In genomic region chr9:103319979-103320378, GRCh38 we compare ENCODE assay signal across 17 cellular contexts.
DNase-seq lines count a peak whose midpoint lies in the region; FAIRE-seq and TF ChIP-seq lines count a peak whose summit lies in the region.
"Had no signal": no experiment of that assay in that cellular context is flagged by ENCODE, and none has a peak within 500 bp of the region (broad histone marks: within the 10 kb centered on the region; RNA-seq: fewer than 3 reads in every experiment).

No MANE protein-coding gene starts in this region.

- peak; percentile 3 for DNase-seq in HT1080 (ENCODE audit: low read depth)
- peak; percentile 41 for DNase-seq in SK-MEL-5 (ENCODE audit: low read depth, low spot score)
- no peak for DNase-seq in GM19238 (ENCODE audit: insufficient read length, low spot score)
- DNase-seq in activated naive CD4-positive, alpha-beta T cell treated with anti-CD3 and anti-CD28 coated beads, Interleukin-2, amount 10 ng/mL, durations not matched to agents 7 days and 5 days: no peak
- DNase-seq in NCI-H2107 (lab: John Stamatoyannopoulos, UW): no peak
- DNase-seq: activated T-cell treated with anti-CD3 and anti-CD28 coated beads, Interleukin-2, amount 50 U/mL, for 4 hours; adrenal gland; colonic mucosa; head of caudate nucleus; left colon; NCI-H1048; NCI-H226; T1000 had no signal

- peak; percentile 62 for TF ChIP-seq CTCF in C4-2B (conservative IDR thresholded peaks at IDR 0.05)

- no peaks in the 10 kb centered on the region for H3K27me3 Mint-ChIP-seq in activated naive CD4-positive, alpha-beta T cell treated with anti-CD3 and anti-CD28 coated beads, Interleukin-2, amount 10 ng/mL, durations not matched to agents 7 days and 5 days

- no peak overlapping the region for H3K4me3 Mint-ChIP-seq in activated naive CD4-positive, alpha-beta T cell treated with anti-CD3 and anti-CD28 coated beads, Interleukin-2, amount 10 ng/mL, durations not matched to agents 7 days and 5 days
- H3K4me3 Mint-ChIP-seq: activated T-cell treated with anti-CD3 and anti-CD28 coated beads, Interleukin-2, amount 50 U/mL, for 4 hours had no signal

- H3K27ac Mint-ChIP-seq in activated naive CD4-positive, alpha-beta T cell treated with anti-CD3 and anti-CD28 coated beads, Interleukin-2, amount 10 ng/mL, durations not matched to agents 7 days and 5 days: no peak overlapping the region

- no peaks in the 10 kb centered on the region for H3K4me1 Mint-ChIP-seq in activated naive CD4-positive, alpha-beta T cell treated with anti-CD3 and anti-CD28 coated beads, Interleukin-2, amount 10 ng/mL, durations not matched to agents 7 days and 5 days

- H3K9me3 Mint-ChIP-seq in activated naive CD4-positive, alpha-beta T cell treated with anti-CD3 and anti-CD28 coated beads, Interleukin-2, amount 10 ng/mL, durations not matched to agents 7 days and 5 days: peaks cover 2% of the 10 kb centered on the region

- H3K27ac ChIP-seq in C4-2B: no peak overlapping the region
- H3K27ac ChIP-seq: adrenal gland, colonic mucosa, suprapubic skin had no signal

- in situ Hi-C loops in SK-MEL-5 (cut with HindIII; ENCODE audit: low pct_unique_long_range_greater_than_20kb, low sequenced_read_pairs): no loop called here

- peak; percentile 33 for FAIRE-seq in islet of Langerhans (lab: Jason Lieb, UNC)
- FAIRE-seq: HTR-8/SVneo had no signal

- H3K36me3 Mint-ChIP-seq in activated naive CD4-positive, alpha-beta T cell treated with anti-CD3 and anti-CD28 coated beads, Interleukin-2, amount 10 ng/mL, durations not matched to agents 7 days and 5 days: no peaks in the 10 kb centered on the region

- CTCF ChIA-PET in activated naive CD4-positive, alpha-beta T cell treated with anti-CD3 and anti-CD28 coated beads, Interleukin-2, amount 10 ng/mL, durations not matched to agents 7 days and 5 days (lab: Charles Lee): no interaction called here

Comparison
In these comparisons a context has a peak if more than half of its experiments do, and no peak if none do; other contexts are left out.
1. DNase-seq: peak in HT1080 (single experiment) and SK-MEL-5 (single experiment); none in GM19238 (single experiment), activated naive CD4-positive, alpha-beta T cell treated with anti-CD3 and anti-CD28 coated beads, Interleukin-2, amount 10 ng/mL, durations not matched to agents 7 days and 5 days (single experiment) and NCI-H2107 (single experiment).